Comparison of ENCODE assay signal across 1 cellular context in genomic region chr1:7727816-7728477, GRCh38.
TF ChIP-seq lines count a peak whose summit lies in the region.

No MANE protein-coding gene starts in this region.

TF ChIP-seq in SK-N-SH treated with all-trans-retinoic acid at 6 μM for 48 hours, 23 proteins besides CTCF, POLR2A, EP300 and RAD21 (continued from another document):
- TF ChIP-seq PATZ1 (CRISPR knock-in tag; IDR thresholded peaks at IDR 0.05; ENCODE audit: borderline replicate concordance) (no peak), ZNF8 (CRISPR knock-in tag; IDR thresholded peaks at IDR 0.05) (no peak), BACH2 (CRISPR knock-in tag; IDR thresholded peaks at IDR 0.05; ENCODE audit: borderline replicate concordance) (no peak), ARNTL (CRISPR knock-in tag; IDR thresholded peaks at IDR 0.05; ENCODE audit: borderline replicate concordance, low read depth) (no peak), OSR1 (CRISPR knock-in tag; IDR thresholded peaks at IDR 0.05) (no peak), TCF4 (CRISPR knock-in tag; IDR thresholded peaks at IDR 0.05; ENCODE audit: borderline replicate concordance) (no peak), RARB (CRISPR knock-in tag; IDR thresholded peaks at IDR 0.05) (no peak)
